ENCODE assay signal across 8 cellular contexts in genomic region chr9:97632406-97632991, GRCh38. TPM values are rescaled to one million over a fixed set of nuclear protein-coding genes. Genes with fewer than 3 reads are reported as not detected.
DNase-seq lines count a peak whose midpoint lies in the region; ATAC-seq, FAIRE-seq and TF ChIP-seq lines count a peak whose summit lies in the region.

No MANE protein-coding gene starts in this region.

- no peaks in the 10 kb centered on the region for H3K27me3 ChIP-seq in KMS-11 (ENCODE audit: insufficient read depth, low read depth)
- peaks cover 0 to 8% of the 10 kb centered on the region in 2 experiments; a peak in 1 of 5 replicates for H3K27me3 ChIP-seq in HepG2 (ENCODE audit: control insufficient read depth in 1 of 2, insufficient read depth in 2 of 2, low read length in 2 of 2)

- TF ChIP-seq RAD21 in HepG2 (CRISPR knock-in tag; IDR thresholded peaks at IDR 0.05): no peak

- no peak for FAIRE-seq in HepG2 (lab: Jason Lieb, UNC)

- 0 out of 2 replicates have a peak, but pooled peaks cover 2% of the 10 kb centered on the region for H4K20me1 ChIP-seq in KMS-11 (ENCODE audit: insufficient read depth)
- H4K20me1 ChIP-seq in HepG2 (ENCODE audit: insufficient read depth, low read length): peaks cover 6% of the 10 kb centered on the region

- DNase-seq in DMS53 treated with DMSO at 0.1 percent for 48 hours (lab: John Stamatoyannopoulos, UW; ENCODE audit: unreplicated experiment): peak; percentile 82
- DNase-seq in SW 1271 (lab: John Stamatoyannopoulos, UW): peak; percentile 48 to 92
- peak; percentile 76 for DNase-seq in cerebellar cortex (ENCODE audit: low spot score)
- DNase-seq in HepG2 (ENCODE audit: low spot score): no peak
- peak; percentile 2 for DNase-seq in stimulated activated CD8-positive, alpha-beta memory T cell treated with anti-CD3 and anti-CD28 coated beads, Interleukin-12 subunit alpha, Interleukin-12 subunit beta, amount 100 ng/mL, for 1 hour (ENCODE audit: low read depth)
- no peak for DNase-seq in OCI-M2 (lab: John Stamatoyannopoulos, UW; ENCODE audit: unreplicated experiment)

- ATAC-seq in GM21576 (IDR thresholded peaks at IDR 0.05; ENCODE audit: unreplicated experiment) (peak; percentile 1), HepG2 (peak; percentile 3; the same call in 1 of the 3 replicates)

- H3K4me2 ChIP-seq in KMS-11 (peak overlapping the region; percentile 98), HepG2 (ENCODE audit: low read depth, low read length) (peak overlapping the region; percentile 93)

- TSS peak; percentile 91 for BruUV-seq in HepG2 (replicated peaks; lab: Mats Ljungman, UMichigan)

- under 1% methylated on average over 25 of the region's 25 CpGs for WGBS in HepG2 (ENCODE audit: low lambda C conversion rate)

- CTCF ChIA-PET in HepG2 (lab: Yijun Ruan, JAX; ENCODE audit: low intra/inter-chr PET ratio, low total read pairs): no interaction called here

- H3K27ac ChIP-seq in KMS-11 (peak overlapping the region; percentile 93), HepG2 (ENCODE audit: extremely low read length, insufficient read depth, low read length) (peak overlapping the region; percentile 98)

- H3K4me1 ChIP-seq in KMS-11 (ENCODE audit: low read depth, poor library complexity, severe bottlenecking) (peaks cover 47% of the 10 kb centered on the region), HepG2 (ENCODE audit: insufficient read depth, low read length) (peaks cover 44% of the 10 kb centered on the region)

- H3K79me2 ChIP-seq in KMS-11 (ENCODE audit: insufficient read depth, low read depth): peaks cover 71% of the 10 kb centered on the region
- peaks cover 73% of the 10 kb centered on the region for H3K79me2 ChIP-seq in HepG2 (ENCODE audit: insufficient read depth, low read length)

- no peak for TF ChIP-seq EP300 in HepG2 (IDR thresholded peaks at IDR 0.05; ENCODE audit: low read depth in 2 of 2, low read length in 2 of 2)
- no peak for TF ChIP-seq EP300 in HepG2 (CRISPR knock-in tag; IDR thresholded peaks at IDR 0.05; ENCODE audit: borderline replicate concordance)

- no peak overlapping the region for H3K4me3 ChIP-seq in KMS-11 (IDR thresholded peaks at IDR 0.05; ENCODE audit: insufficient read depth, low read depth, low read length)
- H3K4me3 ChIP-seq in HepG2 (replicated peaks in 1 of 3; ENCODE audit: insufficient read depth in 1 of 3, low read depth in 2 of 3, low read length in 3 of 3): peak overlapping the region; percentile 89 to 96 (median 89)

- H3K36me3 ChIP-seq in KMS-11 (ENCODE audit: insufficient read depth): no peaks in the 10 kb centered on the region
- no peaks in the 10 kb centered on the region for H3K36me3 ChIP-seq in HepG2 (replicated peaks in 1 of 2; ENCODE audit: control insufficient read depth in 1 of 2, insufficient read depth in 2 of 2, low read length in 2 of 2)

- H2AFZ ChIP-seq in KMS-11 (ENCODE audit: low read depth): peak overlapping the region; percentile 74
- H2AFZ ChIP-seq in HepG2 (ENCODE audit: low read length): peak overlapping the region; percentile 54

- POLR2A ChIA-PET in HepG2 (lab: Yijun Ruan, JAX): interaction anchor here (0.7 to 2.5 kb wide), 22 partner anchors 9 to 778 kb away, joined by 3 to 20 read pairs (median 6); partner anchors contain the start of genes ANP32B, NANS, TMOD1 and TRMO

- in situ Hi-C loops in HepG2 (cut with HindIII; ENCODE audit: extremely low pct_ligation_motif_present, low pct_unique_long_range_greater_than_20kb): no loop called here

- H3K9me3 ChIP-seq in HepG2 (ENCODE audit: low read length): no peaks in the 10 kb centered on the region

- intact Hi-C loops in HepG2 (cut with micrococcal nuclease; ENCODE audit: unreplicated experiment): loop anchor here (10.0 kb wide), 1 partner anchor 352 kb away; the partner anchor contains the start of gene ANP32B

- H3K9ac ChIP-seq in KMS-11 (peak overlapping the region; percentile 90), HepG2 (ENCODE audit: insufficient read depth, low read depth, low read length) (peak overlapping the region; percentile 97)

- TF ChIP-seq CTCF in KMS-11 (conservative IDR thresholded peaks at IDR 0.05; ENCODE audit: low read depth, low read length) (no peak), HepG2 (CRISPR knock-in tag; IDR thresholded peaks at IDR 0.05) (no peak)

- no peak for TF ChIP-seq POLR2A in HepG2 (IDR thresholded peaks at IDR 0.05; ENCODE audit: insufficient read depth in 1 of 2, low read depth in 2 of 2, low read length in 2 of 2)

TF ChIP-seq in HepG2, 621 proteins besides CTCF, POLR2A, EP300 and RAD21 (continues in another document):
- TF ChIP-seq ZSCAN22 (CRISPR knock-in tag; IDR thresholded peaks at IDR 0.05) (0 out of 2 replicates have a peak, but pooled peaks have one; percentile 7), KLF11 (CRISPR knock-in tag; IDR thresholded peaks at IDR 0.05) (0 out of 2 replicates have a peak, but pooled peaks have one; percentile 9), ZNF841 (CRISPR knock-in tag; IDR thresholded peaks at IDR 0.05; ENCODE audit: borderline replicate concordance) (no peak), ZNF546 (CRISPR knock-in tag; conservative IDR thresholded peaks at IDR 0.05) (0 out of 2 replicates have a peak, but pooled peaks have one; percentile 14), MEF2D (CRISPR knock-in tag; IDR thresholded peaks at IDR 0.05) (0 out of 2 replicates have a peak, but pooled peaks have one; percentile 7), ZNF850 (CRISPR knock-in tag; conservative IDR thresholded peaks at IDR 0.05) (0 out of 2 replicates have a peak, but pooled peaks have one; percentile 32), ZMYM2 (CRISPR knock-in tag; IDR thresholded peaks at IDR 0.05) (peak; percentile 68; the same call in 1 of the 2 replicates), ZNF747 (CRISPR knock-in tag; IDR thresholded peaks at IDR 0.05; ENCODE audit: borderline replicate concordance) (no peak), JUN (CRISPR knock-in tag; IDR thresholded peaks at IDR 0.05) (0 out of 2 replicates have a peak, but pooled peaks have one; percentile 5), NR0B2 (CRISPR knock-in tag; IDR thresholded peaks at IDR 0.05) (no peak)

RNA-seq across cellular contexts. Expression of gene TSTD2, which starts 0.7 kb away (rescaled TPM):
- total RNA-seq in HepG2 (2016; rRNA removed; fragmentation: Illumina TruSeq; extraction: Trizol): 16.0 and 17.0 TPM in 2 replicates
- 2.0 and 2.6 TPM in 2 replicates for total RNA-seq in HepG2 (2016; cell fraction: cytosol; rRNA removed; fragmentation: Illumina TruSeq; extraction: Trizol; ENCODE audit: low read depth)
- total RNA-seq in HepG2 (2016; cell fraction: insoluble cytoplasmic fraction; rRNA removed; fragmentation: Illumina TruSeq; extraction: Trizol): 15.0 and 16.1 TPM in 2 replicates
- total RNA-seq in HepG2 (2016; cell fraction: membrane; rRNA removed; fragmentation: Illumina TruSeq; extraction: Trizol): 6.6 and 7.8 TPM in 2 replicates
- 23.1 and 25.4 TPM in 2 replicates for total RNA-seq in HepG2 (2016; cell fraction: nucleus; rRNA removed; fragmentation: Illumina TruSeq; extraction: Trizol)
- polyA plus RNA-seq in HepG2 (2011; rRNA removed): 23.1 and 26.5 TPM in 2 replicates
- 11.0 and 13.8 TPM in 2 replicates for polyA plus RNA-seq in HepG2 (2011; cell fraction: cytosol; rRNA removed)
- polyA plus RNA-seq in HepG2 (2011; cell fraction: nucleus; rRNA removed): 39.2 and 49.7 TPM in 2 replicates
- polyA plus RNA-seq in HepG2 (2012): 16.2 and 19.0 TPM in 2 replicates
- 1.2 TPM in 2 replicates for polyA plus RNA-seq in HepG2 (2016; cell fraction: cytosol; fragmentation: Illumina TruSeq; extraction: Trizol; ENCODE audit: low read depth)
- 13.7 and 13.9 TPM in 2 replicates for polyA plus RNA-seq in HepG2 (2016; cell fraction: insoluble cytoplasmic fraction; fragmentation: Illumina TruSeq; extraction: Trizol; ENCODE audit: low read depth)
- 3.1 and 3.8 TPM in 2 replicates for polyA plus RNA-seq in HepG2 (2016; cell fraction: membrane; fragmentation: Illumina TruSeq; extraction: Trizol; ENCODE audit: low read depth)
- 36.4 and 38.7 TPM in 2 replicates for polyA plus RNA-seq in HepG2 (2016; cell fraction: nucleus; fragmentation: Illumina TruSeq; extraction: Trizol; ENCODE audit: insufficient read depth, low read depth)
- 24.8 and 29.2 TPM in 2 replicates for polyA minus RNA-seq in HepG2 (2011; rRNA and poly(A)+ RNA removed; ENCODE audit: low replicate concordance)
- 16.7 and 21.4 TPM in 2 replicates for polyA minus RNA-seq in HepG2 (2011; cell fraction: cytosol; rRNA and poly(A)+ RNA removed)
- polyA minus RNA-seq in HepG2 (2011; cell fraction: nucleus; rRNA and poly(A)+ RNA removed): 49.7 and 59.2 TPM in 2 replicates

RNA-seq across cellular contexts. Expression of gene NCBP1, which starts 1.1 kb away (rescaled TPM):
- 40.2 and 46.5 TPM in 2 replicates for total RNA-seq in HepG2 (2016; rRNA removed; fragmentation: Illumina TruSeq; extraction: Trizol)
- 6.3 and 9.7 TPM in 2 replicates for total RNA-seq in HepG2 (2016; cell fraction: cytosol; rRNA removed; fragmentation: Illumina TruSeq; extraction: Trizol; ENCODE audit: low read depth)
- total RNA-seq in HepG2 (2016; cell fraction: insoluble cytoplasmic fraction; rRNA removed; fragmentation: Illumina TruSeq; extraction: Trizol): 41.4 and 48.1 TPM in 2 replicates
- 11.1 and 11.8 TPM in 2 replicates for total RNA-seq in HepG2 (2016; cell fraction: membrane; rRNA removed; fragmentation: Illumina TruSeq; extraction: Trizol)
- total RNA-seq in HepG2 (2016; cell fraction: nucleus; rRNA removed; fragmentation: Illumina TruSeq; extraction: Trizol): 42.6 and 52.6 TPM in 2 replicates
- polyA plus RNA-seq in HepG2 (2011; rRNA removed): 12.4 and 13.3 TPM in 2 replicates
- polyA plus RNA-seq in HepG2 (2011; cell fraction: cytosol; rRNA removed): 5.2 and 6.8 TPM in 2 replicates
- 15.4 and 22.1 TPM in 2 replicates for polyA plus RNA-seq in HepG2 (2011; cell fraction: nucleus; rRNA removed)
- 15.3 and 22.1 TPM in 2 replicates for polyA plus RNA-seq in HepG2 (2012)
- polyA plus RNA-seq in HepG2 (2016; cell fraction: cytosol; fragmentation: Illumina TruSeq; extraction: Trizol; ENCODE audit: low read depth): 2.3 and 2.6 TPM in 2 replicates
- polyA plus RNA-seq in HepG2 (2016; cell fraction: insoluble cytoplasmic fraction; fragmentation: Illumina TruSeq; extraction: Trizol; ENCODE audit: low read depth): 35.0 and 36.2 TPM in 2 replicates
- polyA plus RNA-seq in HepG2 (2016; cell fraction: membrane; fragmentation: Illumina TruSeq; extraction: Trizol; ENCODE audit: low read depth): 3.4 and 6.0 TPM in 2 replicates
- 46.0 and 62.4 TPM in 2 replicates for polyA plus RNA-seq in HepG2 (2016; cell fraction: nucleus; fragmentation: Illumina TruSeq; extraction: Trizol; ENCODE audit: insufficient read depth, low read depth)
- polyA minus RNA-seq in HepG2 (2011; rRNA and poly(A)+ RNA removed; ENCODE audit: low replicate concordance): 15.9 and 28.1 TPM in 2 replicates
- 8.4 and 10.3 TPM in 2 replicates for polyA minus RNA-seq in HepG2 (2011; cell fraction: cytosol; rRNA and poly(A)+ RNA removed)
- polyA minus RNA-seq in HepG2 (2011; cell fraction: nucleus; rRNA and poly(A)+ RNA removed): 51.0 and 59.1 TPM in 2 replicates

Comparison
In these comparisons a context has a peak if more than half of its experiments do, and no peak if none do; other contexts are left out.
1. DNase-seq: peak in DMS53 treated with DMSO at 0.1 percent for 48 hours (single experiment), SW 1271 (2 of 2), cerebellar cortex (single experiment) and stimulated activated CD8-positive, alpha-beta memory T cell treated with anti-CD3 and anti-CD28 coated beads, Interleukin-12 subunit alpha, Interleukin-12 subunit beta, amount 100 ng/mL, for 1 hour (single experiment); none in HepG2 (single experiment) and OCI-M2 (single experiment).